In genomic region chr11:116936754-116937153, GRCh38 we compare ENCODE assay signal across 17 cellular contexts.
DNase-seq lines count a peak whose midpoint lies in the region; ATAC-seq, FAIRE-seq and TF ChIP-seq lines count a peak whose summit lies in the region.
"Had no signal": no experiment of that assay in that cellular context is flagged by ENCODE, and none has a peak within 500 bp of the region (broad histone marks: within the 10 kb centered on the region; RNA-seq: fewer than 3 reads in every experiment).

No MANE protein-coding gene starts in this region.

- H3K4me1 Mint-ChIP-seq in T-cell (peaks cover 26 to 32% (median 29%) of the 10 kb centered on the region in 3 donors), naive B cell (peaks cover 26 to 39% (median 37%) of the 10 kb centered on the region in 3 donors)
- H3K4me1 Mint-ChIP-seq in stimulated activated memory B cell treated with anti-CD40 and anti-IgM and Interleukin-4, amounts not matched to agents 10 μg/mL and 1 μg/mL and 100 μg/mL, for 72 hours = peaks cover 23% of the 10 kb centered on the region

- 76% methylated on average over 1 of the region's 1 CpG for WGBS in HepG2 (ENCODE audit: low lambda C conversion rate)
- WGBS in right lobe of liver (ENCODE audit: insufficient coverage, low coverage, low lambda C conversion rate, missing lambda C conversion rate) = 38% methylated on average over 1 of the region's 1 CpG

- in situ Hi-C loops in HepG2 (cut with HindIII; ENCODE audit: extremely low pct_ligation_motif_present, low pct_unique_long_range_greater_than_20kb) = no loop called here

- H3K27me3 Mint-ChIP-seq in T-cell = no peaks in the 10 kb centered on the region
- H3K27me3 Mint-ChIP-seq in naive B cell = no peaks in the 10 kb centered on the region
- no peaks in the 10 kb centered on the region for H3K27me3 Mint-ChIP-seq in stimulated activated memory B cell treated with anti-CD40 and anti-IgM and Interleukin-4, amounts not matched to agents 10 μg/mL and 1 μg/mL and 100 μg/mL, for 72 hours
- H3K27me3 Mint-ChIP-seq: CD4-positive, CD25-positive, alpha-beta regulatory T cell; IgD-negative memory B cell had no signal

- 0 out of 5 replicates have a peak, but pooled peaks cover 0 to 3% of the 10 kb centered on the region in 2 experiments for H3K36me3 ChIP-seq in HepG2 (replicated peaks in 1 of 2; ENCODE audit: control insufficient read depth in 1 of 2, insufficient read depth in 2 of 2, low read length in 2 of 2)
- H3K36me3 ChIP-seq in right lobe of liver = no peaks in the 10 kb centered on the region
- no peaks in the 10 kb centered on the region for H3K36me3 ChIP-seq in Karpas-422 (ENCODE audit: insufficient read depth, low read length)

- no peaks in the 10 kb centered on the region for H3K9me2 ChIP-seq in Karpas-422 (replicated peaks; ENCODE audit: insufficient read depth, low read length)

- H3K27ac Mint-ChIP-seq in T-cell = peak overlapping the region; percentile 31 to 40
- H3K27ac Mint-ChIP-seq in naive B cell = peak overlapping the region in 4 of 6 donors; percentile 1 to 50 (median 27)
- H3K27ac Mint-ChIP-seq in stimulated activated memory B cell treated with anti-CD40 and anti-IgM and Interleukin-4, amounts not matched to agents 10 μg/mL and 1 μg/mL and 100 μg/mL, for 72 hours = peak overlapping the region; percentile 2
- H3K27ac Mint-ChIP-seq: CD4-positive, CD25-positive, alpha-beta regulatory T cell had no signal

- ATAC-seq in HepG2 (no peak), right lobe of liver (no peak), T-cell (replicated peaks in 1 of 4) (no peak), naive B cell (ENCODE audit: low read depth in 2 of 2) (no peak)
- ATAC-seq in stimulated activated memory B cell treated with anti-CD40 and anti-IgM and Interleukin-4, amounts not matched to agents 10 μg/mL and 1 μg/mL and 100 μg/mL, for 72 hours = no peak

- H3K27ac ChIP-seq in HepG2 (ENCODE audit: extremely low read length, insufficient read depth, low read length) (no peak overlapping the region), right lobe of liver (no peak overlapping the region), Karpas-422 (ENCODE audit: low read length) (no peak overlapping the region)
- H3K27ac ChIP-seq: BLaER1 treated with 17β-estradiol and CSF1 and Interleukin-3, amounts not matched to agents 10 nM and 100 nM had no signal

- BruUV-seq in HepG2 (replicated peaks; lab: Mats Ljungman, UMichigan) = no TSS peak

- TF ChIP-seq POLR2A in HepG2 (IDR thresholded peaks at IDR 0.05; ENCODE audit: insufficient read depth in 1 of 2, low read depth in 2 of 2, low read length in 2 of 2) (no peak), right lobe of liver (IDR thresholded peaks at IDR 0.05) (no peak)

- H3K4me3 ChIP-seq in HepG2 (replicated peaks in 1 of 3; ENCODE audit: insufficient read depth in 1 of 3, low read depth in 2 of 3, low read length in 3 of 3) (no peak overlapping the region), right lobe of liver (no peak overlapping the region), Karpas-422 (ENCODE audit: low read length) (no peak overlapping the region)
- H3K4me3 ChIP-seq: BLaER1 treated with 17β-estradiol and CSF1 and Interleukin-3, amounts not matched to agents 10 nM and 100 nM had no signal

- H3K27me3 ChIP-seq in HepG2 (ENCODE audit: control insufficient read depth in 1 of 2, insufficient read depth in 2 of 2, low read length in 2 of 2) = no peaks in the 10 kb centered on the region
- H3K27me3 ChIP-seq in right lobe of liver = no peaks in the 10 kb centered on the region
- H3K27me3 ChIP-seq in Karpas-422 (ENCODE audit: low read length) = no peaks in the 10 kb centered on the region
- H3K27me3 ChIP-seq: BLaER1 treated with 17β-estradiol and CSF1 and Interleukin-3, amounts not matched to agents 10 nM and 100 nM had no signal

- H3K9me3 Mint-ChIP-seq in T-cell = peaks cover 0 to 7% (median 0%) of the 10 kb centered on the region in 3 donors
- H3K9me3 Mint-ChIP-seq in naive B cell = peaks cover 0 to 6% (median 0%) of the 10 kb centered on the region in 7 donors
- H3K9me3 Mint-ChIP-seq in stimulated activated memory B cell treated with anti-CD40 and anti-IgM and Interleukin-4, amounts not matched to agents 10 μg/mL and 1 μg/mL and 100 μg/mL, for 72 hours = peaks cover 10% of the 10 kb centered on the region

- H3K9ac ChIP-seq in HepG2 (ENCODE audit: insufficient read depth, low read depth, low read length) = no peak overlapping the region
- H3K9ac ChIP-seq in Karpas-422 (ENCODE audit: low read length) = no peak overlapping the region
- H3K9ac ChIP-seq: BLaER1 treated with 17β-estradiol and CSF1 and Interleukin-3, amounts not matched to agents 10 nM and 100 nM had no signal

- no peaks in the 10 kb centered on the region for H3K79me2 ChIP-seq in HepG2 (ENCODE audit: insufficient read depth, low read length)
- H3K79me2 ChIP-seq in Karpas-422 (ENCODE audit: low read length) = no peaks in the 10 kb centered on the region

- H2AFZ ChIP-seq in HepG2 (ENCODE audit: low read length) = no peak overlapping the region
- no peak overlapping the region for H2AFZ ChIP-seq in Karpas-422 (ENCODE audit: low read length)

- TF ChIP-seq EP300 in HepG2 (IDR thresholded peaks at IDR 0.05; ENCODE audit: low read depth in 2 of 2, low read length in 2 of 2) (no peak), HepG2 (CRISPR knock-in tag; IDR thresholded peaks at IDR 0.05; ENCODE audit: borderline replicate concordance) (no peak)

- H3K4me1 ChIP-seq in HepG2 (ENCODE audit: insufficient read depth, low read length) (peaks cover 16% of the 10 kb centered on the region), right lobe of liver (peaks cover 0 to 11% (median under 1%) of the 10 kb centered on the region in 4 donors), Karpas-422 (ENCODE audit: low read length) (no peaks in the 10 kb centered on the region)
- H3K4me1 ChIP-seq: Caco-2 had no signal

- H3K4me2 ChIP-seq in HepG2 (ENCODE audit: low read depth, low read length) (no peak overlapping the region), Karpas-422 (ENCODE audit: low read depth, low read length, poor library complexity, severe bottlenecking) (no peak overlapping the region)
- H3K4me2 ChIP-seq: BLaER1 treated with 17β-estradiol and CSF1 and Interleukin-3, amounts not matched to agents 10 nM and 100 nM had no signal

- no peak for DNase-seq in HepG2 (ENCODE audit: low spot score)
- DNase-seq in right lobe of liver = no peak
- DNase-seq in T-cell = no peak
- no peak for DNase-seq in naive B cell
- DNase-seq in NCI-H82 (lab: John Stamatoyannopoulos, UW) = no peak
- no peak for DNase-seq in GF-D8 (lab: John Stamatoyannopoulos, UW)
- no peak for DNase-seq in Karpas-422
- DNase-seq: 8988T; AML-193; Caco-2; CD4-positive, CD25-positive, alpha-beta regulatory T cell; DND-41; GDM1; HCEC 1CT had no signal

- H3K9me3 ChIP-seq in HepG2 (ENCODE audit: low read length) (no peaks in the 10 kb centered on the region), right lobe of liver (no peaks in the 10 kb centered on the region), Karpas-422 (ENCODE audit: low read length) (no peaks in the 10 kb centered on the region)
- H3K9me3 ChIP-seq: Caco-2 had no signal

- no peak for TF ChIP-seq RAD21 in HepG2 (CRISPR knock-in tag; IDR thresholded peaks at IDR 0.05)

- H3K4me3 Mint-ChIP-seq in T-cell = no peak overlapping the region
- no peak overlapping the region for H3K4me3 Mint-ChIP-seq in naive B cell
- H3K4me3 Mint-ChIP-seq in stimulated activated memory B cell treated with anti-CD40 and anti-IgM and Interleukin-4, amounts not matched to agents 10 μg/mL and 1 μg/mL and 100 μg/mL, for 72 hours = no peak overlapping the region
- H3K4me3 Mint-ChIP-seq: IgD-negative memory B cell had no signal

- TF ChIP-seq CTCF in HepG2 (CRISPR knock-in tag; IDR thresholded peaks at IDR 0.05) = no peak
- no peak for TF ChIP-seq CTCF in right lobe of liver (IDR thresholded peaks at IDR 0.05)

- CTCF ChIA-PET in HepG2 (lab: Yijun Ruan, JAX; ENCODE audit: low intra/inter-chr PET ratio, low total read pairs) (no interaction called here), T-cell (lab: Charles Lee) (interaction anchor here in 1 of 2 donors (0.6 kb wide), 2 partner anchors 243 to 1882 kb away, joined by 3 to 8 read pairs; no protein-coding TSS in a partner anchor)

- no peaks in the 10 kb centered on the region for H4K20me1 ChIP-seq in HepG2 (ENCODE audit: insufficient read depth, low read length)
- no peaks in the 10 kb centered on the region for H4K20me1 ChIP-seq in Karpas-422 (ENCODE audit: insufficient read depth, low read depth, low read length)
- H4K20me1 ChIP-seq: BLaER1 treated with 17β-estradiol and CSF1 and Interleukin-3, amounts not matched to agents 10 nM and 100 nM had no signal

- POLR2A ChIA-PET in HepG2 (lab: Yijun Ruan, JAX) (no interaction called here), T-cell (lab: Charles Lee) (interaction anchor here in 1 of 2 donors (0.6 kb wide), 1 partner anchor 207 kb away, joined by 6 read pairs; no protein-coding TSS in a partner anchor)

- H3K36me3 Mint-ChIP-seq in T-cell (peaks cover 13% of the 10 kb centered on the region), naive B cell (peaks cover 16 to 24% of the 10 kb centered on the region in 2 donors)
- peaks cover 25% of the 10 kb centered on the region for H3K36me3 Mint-ChIP-seq in stimulated activated memory B cell treated with anti-CD40 and anti-IgM and Interleukin-4, amounts not matched to agents 10 μg/mL and 1 μg/mL and 100 μg/mL, for 72 hours

- intact Hi-C loops in HepG2 (cut with micrococcal nuclease; ENCODE audit: unreplicated experiment) (no loop called here), right lobe of liver (cut with DNase I) (no loop called here)

- FAIRE-seq in HepG2 (lab: Jason Lieb, UNC) = no peak

TF ChIP-seq in HepG2, 621 proteins besides CTCF, POLR2A, EP300 and RAD21:
- TF ChIP-seq HNF4A (CRISPR knock-in tag; IDR thresholded peaks at IDR 0.05) (peak; percentile 41), ZBTB14 (CRISPR knock-in tag; IDR thresholded peaks at IDR 0.05) (no peak), NCOR1 (IDR thresholded peaks at IDR 0.05; ENCODE audit: borderline replicate concordance, low read length) (peak; percentile 69; the same call in 1 of the 2 replicates)
TF ChIP-seq in HepG2: peak in this region for 2.
